ENCODE assay signal across 21 cellular contexts in genomic region chr12:128753438-128753837, GRCh38.
"Had no signal": no experiment of that assay in that cellular context is flagged by ENCODE, and none has a peak within 500 bp of the region (broad histone marks: within the 10 kb centered on the region; RNA-seq: fewer than 3 reads in every experiment).

No MANE protein-coding gene starts in this region.

- H3K4me1 Mint-ChIP-seq: activated CD4-positive, alpha-beta T cell treated with anti-CD3 and anti-CD28 coated beads, Interleukin-2, amount 10 ng/mL, durations not matched to agents 7 days and 5 days; activated naive CD4-positive, alpha-beta T cell treated with anti-CD3 and anti-CD28 coated beads, Interleukin-2, amount 10 ng/mL, durations not matched to agents 7 days and 5 days; activated naive CD8-positive, alpha-beta T cell treated with anti-CD3 and anti-CD28 coated beads for 36 hours; activated T-helper 17 cell treated with anti-CD3 and anti-CD28 coated beads, Interleukin-2, amount 50 U/mL, for 72 hours; T-helper 17 cell had no signal

- DNase-seq: activated CD4-positive, alpha-beta memory T cell treated with anti-CD3 and anti-CD28 coated beads for 36 hours; activated CD4-positive, alpha-beta T cell treated with anti-CD3 and anti-CD28 coated beads, Interleukin-2, amount 10 ng/mL, durations not matched to agents 7 days and 5 days; activated CD4-positive, CD25-positive, alpha-beta regulatory T cell; activated CD8-positive, alpha-beta memory T cell treated with anti-CD3 and anti-CD28 coated beads for 24 hours; activated gamma-delta T cell treated with Interleukin-2 at 50 U/mL for 16 hours; activated naive CD4-positive, alpha-beta T cell treated with anti-CD3 and anti-CD28 coated beads, Interleukin-2, amount 10 ng/mL, durations not matched to agents 7 days and 5 days; activated naive CD8-positive, alpha-beta T cell treated with anti-CD3 and anti-CD28 coated beads for 36 hours; activated T-cell treated with anti-CD3 and anti-CD28 coated beads, Interleukin-2, amount 50 U/mL, for 48 hours; brain microvascular endothelial cell; IMR-90; KBM-7; NCI-H1092; NCI-H1417; NCI-H1930; NCI-H345; NCI-H510A; PC-9; SHP77 treated with DMSO at 0.1 percent for 48 hours; T-helper 17 cell; T-helper 9 cell had no signal

- H3K27ac ChIP-seq: brain microvascular endothelial cell, PC-9 had no signal

- ATAC-seq: T-helper 17 cell had no signal

- H3K4me3 ChIP-seq: PC-9 had no signal

- H3K9me3 Mint-ChIP-seq: activated CD4-positive, alpha-beta memory T cell treated with anti-CD3 and anti-CD28 coated beads for 36 hours; activated CD4-positive, alpha-beta T cell treated with anti-CD3 and anti-CD28 coated beads, Interleukin-2, amount 10 ng/mL, durations not matched to agents 7 days and 5 days; activated naive CD4-positive, alpha-beta T cell treated with anti-CD3 and anti-CD28 coated beads, Interleukin-2, amount 10 ng/mL, durations not matched to agents 7 days and 5 days; activated naive CD8-positive, alpha-beta T cell treated with anti-CD3 and anti-CD28 coated beads for 36 hours; activated T-helper 17 cell treated with anti-CD3 and anti-CD28 coated beads, Interleukin-2, amount 50 U/mL, for 72 hours had no signal

- H3K36me3 ChIP-seq: brain microvascular endothelial cell had no signal

- H3K4me3 Mint-ChIP-seq: activated CD4-positive, alpha-beta memory T cell treated with anti-CD3 and anti-CD28 coated beads for 36 hours; activated CD4-positive, alpha-beta T cell treated with anti-CD3 and anti-CD28 coated beads, Interleukin-2, amount 10 ng/mL, durations not matched to agents 7 days and 5 days; activated naive CD4-positive, alpha-beta T cell treated with anti-CD3 and anti-CD28 coated beads, Interleukin-2, amount 10 ng/mL, durations not matched to agents 7 days and 5 days; activated naive CD8-positive, alpha-beta T cell treated with anti-CD3 and anti-CD28 coated beads for 36 hours; activated T-helper 17 cell treated with anti-CD3 and anti-CD28 coated beads, Interleukin-2, amount 50 U/mL, for 72 hours; T-helper 17 cell had no signal

- H3K36me3 Mint-ChIP-seq: activated CD4-positive, alpha-beta memory T cell treated with anti-CD3 and anti-CD28 coated beads for 36 hours; activated naive CD4-positive, alpha-beta T cell treated with anti-CD3 and anti-CD28 coated beads, Interleukin-2, amount 10 ng/mL, durations not matched to agents 7 days and 5 days; activated naive CD8-positive, alpha-beta T cell treated with anti-CD3 and anti-CD28 coated beads for 36 hours had no signal

- H3K27me3 ChIP-seq: brain microvascular endothelial cell had no signal

- H3K27me3 Mint-ChIP-seq: activated CD4-positive, alpha-beta T cell treated with anti-CD3 and anti-CD28 coated beads, Interleukin-2, amount 10 ng/mL, durations not matched to agents 7 days and 5 days; activated naive CD4-positive, alpha-beta T cell treated with anti-CD3 and anti-CD28 coated beads, Interleukin-2, amount 10 ng/mL, durations not matched to agents 7 days and 5 days; activated naive CD8-positive, alpha-beta T cell treated with anti-CD3 and anti-CD28 coated beads for 36 hours; activated T-helper 17 cell treated with anti-CD3 and anti-CD28 coated beads, Interleukin-2, amount 50 U/mL, for 72 hours had no signal
